Comparison of ENCODE assay signal across 8 cellular contexts in the genomic region with DNA sequence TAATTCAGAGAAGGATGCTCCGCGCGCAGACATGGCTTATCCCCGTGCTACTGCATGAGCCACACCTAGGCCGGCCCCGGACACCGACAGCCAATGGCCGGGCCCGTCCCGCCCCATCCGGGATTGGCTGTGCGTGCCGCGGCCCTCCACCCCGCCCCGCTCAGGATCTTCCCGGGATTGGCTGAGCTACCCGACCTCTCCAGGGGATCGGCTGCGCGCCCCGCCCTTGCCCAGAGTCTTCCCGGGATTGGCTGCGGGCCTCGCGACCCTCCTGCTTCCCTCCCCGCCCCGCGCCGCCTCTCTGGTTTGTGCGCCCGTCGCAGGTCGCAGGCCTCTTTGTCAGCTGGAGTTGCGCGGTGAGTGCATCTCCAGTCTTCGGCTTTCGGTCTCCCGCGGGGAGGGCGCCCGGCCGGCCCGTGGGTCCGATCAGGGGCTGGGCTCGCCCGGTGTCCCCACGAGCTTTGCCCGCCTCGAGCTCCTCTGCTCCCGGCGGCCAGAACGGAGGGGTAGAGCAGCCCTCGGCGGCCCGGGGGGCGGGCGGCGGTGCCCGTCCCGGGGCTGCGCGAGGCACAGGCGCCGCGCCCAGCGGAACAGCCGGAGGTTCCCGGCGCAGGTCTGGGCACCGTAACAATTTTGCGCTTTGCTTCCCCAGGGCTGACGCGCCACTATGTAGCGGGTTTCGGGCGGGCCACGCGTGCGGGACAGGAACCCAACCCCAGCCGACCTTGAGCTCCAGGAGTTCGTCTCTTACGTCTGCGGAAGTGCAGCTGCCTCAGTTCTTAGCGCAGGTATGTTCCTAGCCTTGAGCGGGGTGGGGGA. TPM values are rescaled to one million over a fixed set of nuclear protein-coding genes. Genes with fewer than 3 reads are reported as not detected.
DNase-seq lines count a peak whose midpoint lies in the region; ATAC-seq and TF ChIP-seq lines count a peak whose summit lies in the region.

No MANE protein-coding gene starts in this region.

- no peaks in the 10 kb centered on the region for H3K9me3 ChIP-seq in RWPE2 (ENCODE audit: severe bottlenecking)

- peaks cover 28% of the 10 kb centered on the region for H3K4me1 Mint-ChIP-seq in nephron

- H3K36me3 Mint-ChIP-seq in nephron (ENCODE audit: low read depth), result peaks cover 35% of the 10 kb centered on the region

- ATAC-seq in RWPE2 (ENCODE audit: low read depth), result peak; percentile 97
- ATAC-seq in stimulated activated naive CD8-positive, alpha-beta T cell treated with anti-CD3 and anti-CD28 coated beads, Interleukin-15, Interleukin-2, amounts not matched to agents 100 U/mL and 50 U/mL, for 24 hours, result peak; percentile 97

- no peak for TF ChIP-seq CTCF in LNCaP clone FGC (IDR thresholded peaks at IDR 0.05; ENCODE audit: control insufficient read depth, extremely low read depth, insufficient read depth)
- no peak for TF ChIP-seq CTCF in RWPE2 (IDR thresholded peaks at IDR 0.05; ENCODE audit: poor library complexity, severe bottlenecking)
- TF ChIP-seq CTCF in fibroblast of pulmonary artery (IDR thresholded peaks at IDR 0.05; ENCODE audit: low read length, missing control alignments), result no peak
- no peak for TF ChIP-seq CTCF in nephron (IDR thresholded peaks at IDR 0.05; ENCODE audit: unreplicated experiment in 3 of 3)

- H3K36me3 ChIP-seq in RWPE2 (ENCODE audit: low read depth), result peaks cover 46% of the 10 kb centered on the region

- H3K27me3 ChIP-seq in RWPE2 (ENCODE audit: insufficient read depth, poor library complexity, severe bottlenecking), result no peaks in the 10 kb centered on the region

- DNase-seq in ELF-1 (ENCODE audit: low read depth, low spot score) (peak; percentile 99), H4 (ENCODE audit: low spot score) (peak; percentile 95), LNCaP clone FGC (ENCODE audit: low read depth) (peak; percentile 89), RWPE2 (ENCODE audit: low spot score) (peak; percentile 98), fibroblast of pulmonary artery (ENCODE audit: low read depth) (peak; percentile 96)
- peak; percentile 99 for DNase-seq in activated effector memory CD4-positive, alpha-beta T cell treated with anti-CD3 and anti-CD28 coated beads, Interleukin-2, amount 50 U/mL, for 16 hours
- DNase-seq in stimulated activated naive CD8-positive, alpha-beta T cell treated with anti-CD3 and anti-CD28 coated beads, Interleukin-15, Interleukin-2, amounts not matched to agents 100 U/mL and 50 U/mL, for 24 hours, result peak; percentile 97

- H3K27ac Mint-ChIP-seq in nephron, result peak overlapping the region; percentile 41 to 89 (median 72)

- peak overlapping the region; percentile 94 to 96 (median 95) for H3K4me3 Mint-ChIP-seq in nephron

- H3K4me3 ChIP-seq in LNCaP clone FGC (ENCODE audit: low read depth, low read length) (peak overlapping the region; percentile 80), RWPE2 (ENCODE audit: severe bottlenecking) (peak overlapping the region; percentile 79), fibroblast of pulmonary artery (replicated peaks; ENCODE audit: low read depth, low read length) (peak overlapping the region; percentile 81)

- H3K27ac ChIP-seq in RWPE2 (ENCODE audit: poor library complexity, severe bottlenecking), result peak overlapping the region; percentile 55

- peaks cover 26% of the 10 kb centered on the region for H3K4me1 ChIP-seq in RWPE2 (ENCODE audit: insufficient read depth, poor library complexity, severe bottlenecking)

- no peaks in the 10 kb centered on the region for H3K9me3 Mint-ChIP-seq in nephron

- H3K27me3 Mint-ChIP-seq in nephron (ENCODE audit: low read depth), result no peaks in the 10 kb centered on the region

RNA-seq across cellular contexts. Expression of gene ERVMER34-1, which starts 38.8 kb away (rescaled TPM):
- not detected in 2 replicates for total RNA-seq in H4 (2014; rRNA removed; shearing (Covaris generic))

RNA-seq across cellular contexts. Expression of gene USP46, which starts 53.3 kb away (rescaled TPM):
- total RNA-seq in H4 (2014; rRNA removed; shearing (Covaris generic)), result 7.7 and 12.2 TPM in 2 replicates

Comparison
In these comparisons a context has a peak if more than half of its experiments do, and no peak if none do; other contexts are left out.
1. Peak in every context shown above with its lines: DNase-seq, ATAC-seq, H3K4me3 ChIP-seq and H3K27ac ChIP-seq.